Comparison of ENCODE assay signal across 1 cellular context in genomic region chr6:36863670-36864540, GRCh38.
TF ChIP-seq lines count a peak whose summit lies in the region.

No MANE protein-coding gene starts in this region.

TF ChIP-seq in WTC11, 78 proteins besides CTCF, POLR2A, EP300 and RAD21 (continued from another document):
- TF ChIP-seq, protein P1, sequence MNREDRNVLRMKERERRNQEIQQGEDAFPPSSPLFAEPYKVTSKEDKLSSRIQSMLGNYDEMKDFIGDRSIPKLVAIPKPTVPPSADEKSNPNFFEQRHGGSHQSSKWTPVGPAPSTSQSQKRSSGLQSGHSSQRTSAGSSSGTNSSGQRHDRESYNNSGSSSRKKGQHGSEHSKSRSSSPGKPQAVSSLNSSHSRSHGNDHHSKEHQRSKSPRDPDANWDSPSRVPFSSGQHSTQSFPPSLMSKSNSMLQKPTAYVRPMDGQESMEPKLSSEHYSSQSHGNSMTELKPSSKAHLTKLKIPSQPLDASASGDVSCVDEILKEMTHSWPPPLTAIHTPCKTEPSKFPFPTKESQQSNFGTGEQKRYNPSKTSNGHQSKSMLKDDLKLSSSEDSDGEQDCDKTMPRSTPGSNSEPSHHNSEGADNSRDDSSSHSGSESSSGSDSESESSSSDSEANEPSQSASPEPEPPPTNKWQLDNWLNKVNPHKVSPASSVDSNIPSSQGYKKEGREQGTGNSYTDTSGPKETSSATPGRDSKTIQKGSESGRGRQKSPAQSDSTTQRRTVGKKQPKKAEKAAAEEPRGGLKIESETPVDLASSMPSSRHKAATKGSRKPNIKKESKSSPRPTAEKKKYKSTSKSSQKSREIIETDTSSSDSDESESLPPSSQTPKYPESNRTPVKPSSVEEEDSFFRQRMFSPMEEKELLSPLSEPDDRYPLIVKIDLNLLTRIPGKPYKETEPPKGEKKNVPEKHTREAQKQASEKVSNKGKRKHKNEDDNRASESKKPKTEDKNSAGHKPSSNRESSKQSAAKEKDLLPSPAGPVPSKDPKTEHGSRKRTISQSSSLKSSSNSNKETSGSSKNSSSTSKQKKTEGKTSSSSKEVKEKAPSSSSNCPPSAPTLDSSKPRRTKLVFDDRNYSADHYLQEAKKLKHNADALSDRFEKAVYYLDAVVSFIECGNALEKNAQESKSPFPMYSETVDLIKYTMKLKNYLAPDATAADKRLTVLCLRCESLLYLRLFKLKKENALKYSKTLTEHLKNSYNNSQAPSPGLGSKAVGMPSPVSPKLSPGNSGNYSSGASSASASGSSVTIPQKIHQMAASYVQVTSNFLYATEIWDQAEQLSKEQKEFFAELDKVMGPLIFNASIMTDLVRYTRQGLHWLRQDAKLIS (CRISPR knock-in tag; IDR thresholded peaks at IDR 0.05; ENCODE audit: borderline replicate concordance): no peak
- TF ChIP-seq, protein P2, sequence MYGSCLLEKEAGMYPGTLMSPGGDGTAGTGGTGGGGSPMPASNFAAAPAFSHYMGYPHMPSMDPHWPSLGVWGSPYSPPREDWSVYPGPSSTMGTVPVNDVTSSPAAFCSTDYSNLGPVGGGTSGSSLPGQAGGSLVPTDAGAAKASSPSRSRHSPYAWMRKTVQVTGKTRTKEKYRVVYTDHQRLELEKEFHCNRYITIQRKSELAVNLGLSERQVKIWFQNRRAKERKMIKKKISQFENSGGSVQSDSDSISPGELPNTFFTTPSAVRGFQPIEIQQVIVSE (CRISPR knock-in tag; IDR thresholded peaks at IDR 0.05; ENCODE audit: borderline replicate concordance): no peak
- no peak for TF ChIP-seq PREB (CRISPR knock-in tag; IDR thresholded peaks at IDR 0.05; ENCODE audit: borderline replicate concordance)
- no peak for TF ChIP-seq MXD4 (CRISPR knock-in tag; IDR thresholded peaks at IDR 0.05; ENCODE audit: borderline replicate concordance)
- TF ChIP-seq STAT6 (CRISPR knock-in tag; conservative IDR thresholded peaks at IDR 0.05; ENCODE audit: low read depth): no peak
- TF ChIP-seq KAT7 (CRISPR knock-in tag; IDR thresholded peaks at IDR 0.05; ENCODE audit: borderline replicate concordance): no peak
- no peak for TF ChIP-seq IRF1 (CRISPR knock-in tag; IDR thresholded peaks at IDR 0.05)
- TF ChIP-seq ZNF121 (CRISPR knock-in tag; IDR thresholded peaks at IDR 0.05): no peak
- no peak for TF ChIP-seq MAX (CRISPR knock-in tag; IDR thresholded peaks at IDR 0.05)
- no peak for TF ChIP-seq E2F4 (CRISPR knock-in tag; IDR thresholded peaks at IDR 0.05; ENCODE audit: borderline replicate concordance, low read depth)
